ENCODE assay signal across 9 cellular contexts in the genomic region with DNA sequence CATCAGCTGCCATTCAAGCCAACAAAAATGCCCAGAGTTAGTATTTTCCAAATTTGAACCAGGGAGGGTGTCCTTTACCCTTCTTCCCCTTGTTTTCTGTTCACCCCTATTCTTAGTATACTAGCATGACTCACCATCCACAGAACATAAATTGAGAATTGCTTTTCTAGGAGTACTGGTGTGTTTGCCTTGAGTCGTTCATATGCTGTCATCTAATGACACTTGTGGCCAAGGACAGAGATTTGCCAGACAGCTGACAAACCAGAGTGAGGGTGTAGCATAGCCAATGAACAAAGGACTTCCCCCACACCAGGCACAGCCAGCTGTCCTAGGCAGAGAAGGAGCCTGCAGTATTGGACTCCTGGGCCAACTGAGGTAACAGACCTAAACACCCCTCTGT.
DNase-seq lines count a peak whose midpoint lies in the region; ATAC-seq and TF ChIP-seq lines count a peak whose summit lies in the region.
"Had no signal": no experiment of that assay in that cellular context is flagged by ENCODE, and none has a peak within 500 bp of the region (broad histone marks: within the 10 kb centered on the region; RNA-seq: fewer than 3 reads in every experiment).

No MANE protein-coding gene starts in this region.

- dilution Hi-C loops in mammary epithelial cell (cut with HindIII; ENCODE audit: low sequenced_read_pairs), result no loop called here

- no peak overlapping the region for H3K18ac ChIP-seq in mesenchymal stem cell (ENCODE audit: low read depth in 1 of 2, low read length in 2 of 2)

- H3K27ac Mint-ChIP-seq in MCF 10A (ENCODE audit: low read depth, unreplicated experiment), result no peak overlapping the region
- no peak overlapping the region for H3K27ac Mint-ChIP-seq in Caco-2 (ENCODE audit: unreplicated experiment)

- in situ Hi-C loops in mammary epithelial cell (cut with MboI; ENCODE audit: low sequenced_read_pairs in 2 of 2) (no loop called here), brain microvascular endothelial cell (cut with HindIII; ENCODE audit: low pct_ligation_motif_present, low sequenced_read_pairs) (no loop called here)

- CTCF ChIA-PET in mammary epithelial cell (lab: Charles Lee; ENCODE audit: low non-redundant PET), result no interaction called here
- CTCF ChIA-PET in MCF 10A (lab: Yijun Ruan, JAX), result no interaction called here
- CTCF ChIA-PET in Caco-2 (lab: Charles Lee), result no interaction called here

- H3K9me3 Mint-ChIP-seq in MCF 10A (ENCODE audit: unreplicated experiment) (no peaks in the 10 kb centered on the region), Caco-2 (ENCODE audit: unreplicated experiment) (no peaks in the 10 kb centered on the region)

- no peaks in the 10 kb centered on the region for H3K9me3 ChIP-seq in mammary epithelial cell (replicated peaks; ENCODE audit: insufficient read depth, low read length)
- no peaks in the 10 kb centered on the region for H3K9me3 ChIP-seq in mesenchymal stem cell (ENCODE audit: control insufficient read depth, low read length)
- no peaks in the 10 kb centered on the region for H3K9me3 ChIP-seq in Caco-2

- 11% methylated on average over 1 of the region's 1 CpG for WGBS in mammary epithelial cell (ENCODE audit: low coverage, missing lambda C conversion rate)
- 0% methylated on average over 1 of the region's 1 CpG for WGBS in mesenchymal stem cell

- H3K27me3 ChIP-seq in mammary epithelial cell (ENCODE audit: insufficient read depth, low read length), result no peaks in the 10 kb centered on the region
- H3K27me3 ChIP-seq in brain microvascular endothelial cell (replicated peaks), result no peaks in the 10 kb centered on the region
- no peaks in the 10 kb centered on the region for H3K27me3 ChIP-seq in mesenchymal stem cell (ENCODE audit: control insufficient read depth in 1 of 2, insufficient read depth in 1 of 2, low read length in 2 of 2)
- no peaks in the 10 kb centered on the region for H3K27me3 ChIP-seq in Caco-2 (replicated peaks; ENCODE audit: control insufficient read depth, insufficient read depth, low read length)

- H3K4me3 ChIP-seq in mammary epithelial cell (replicated peaks in 1 of 3; ENCODE audit: insufficient read depth in 1 of 3, low read depth in 2 of 3, low read length in 3 of 3) (no peak overlapping the region), brain microvascular endothelial cell (ENCODE audit: low read depth, low read length) (no peak overlapping the region), mesenchymal stem cell (ENCODE audit: insufficient read depth in 1 of 2, low read depth in 1 of 2, low read length in 2 of 2) (no peak overlapping the region), Caco-2 (ENCODE audit: low read depth, low read length) (no peak overlapping the region)

- POLR2A ChIA-PET in MCF 10A (lab: Yijun Ruan, JAX) (interaction anchor here (1.0 kb wide), 1 partner anchor 14 kb away, joined by 5 read pairs; no protein-coding TSS in a partner anchor), Caco-2 (lab: Charles Lee) (no interaction called here)

- peak; percentile 9 for DNase-seq in mammary epithelial cell
- DNase-seq in MCF 10A (ENCODE audit: unreplicated experiment), result no peak
- DNase-seq in brain microvascular endothelial cell, result peak; percentile 62
- peak; percentile 85 for DNase-seq in mesenchymal stem cell
- DNase-seq in Caco-2, result no peak
- no peak for DNase-seq in iPS-NIHi11 (ENCODE audit: low spot score)
- DNase-seq: activated CD4-positive, alpha-beta T cell treated with anti-CD3 and anti-CD28 coated beads, Interleukin-2, amount 50 U/mL, for 4 hours had no signal

- H4K91ac ChIP-seq in mesenchymal stem cell (ENCODE audit: low read length), result no peak overlapping the region

- no peak overlapping the region for H3K14ac ChIP-seq in mesenchymal stem cell (ENCODE audit: low read length in 2 of 2)

- TF ChIP-seq CTCF in mammary epithelial cell (conservative IDR thresholded peaks at IDR 0.05 in 1 of 2, IDR thresholded peaks at IDR 0.05 in 1 of 2; ENCODE audit: extremely low read depth in 1 of 2, insufficient read depth in 1 of 2, low read depth in 1 of 2, low read length in 2 of 2) (no peak), MCF 10A (IDR thresholded peaks at IDR 0.05; ENCODE audit: unreplicated experiment) (no peak), brain microvascular endothelial cell (IDR thresholded peaks at IDR 0.05; ENCODE audit: low read depth, low read length, missing control alignments) (no peak), Caco-2 (IDR thresholded peaks at IDR 0.05; ENCODE audit: insufficient read depth in 1 of 2, low read depth in 1 of 2, low read length in 1 of 2, severe bottlenecking in 1 of 2, unreplicated experiment in 1 of 2) (no peak)

- no peak overlapping the region for H2BK5ac ChIP-seq in mesenchymal stem cell (ENCODE audit: low read depth, low read length, poor library complexity, severe bottlenecking)

- H3K4me2 ChIP-seq in mammary epithelial cell (ENCODE audit: insufficient read depth, low read depth, low read length) (no peak overlapping the region), mesenchymal stem cell (ENCODE audit: low read length, poor library complexity, severe bottlenecking) (no peak overlapping the region)

- H3K27me3 Mint-ChIP-seq in MCF 10A (ENCODE audit: insufficient read depth, unreplicated experiment) (no peaks in the 10 kb centered on the region), Caco-2 (ENCODE audit: insufficient read depth, unreplicated experiment) (peaks cover 5% of the 10 kb centered on the region)

- H3K4me1 Mint-ChIP-seq in MCF 10A (ENCODE audit: insufficient read depth, unreplicated experiment) (peaks cover 4% of the 10 kb centered on the region), Caco-2 (ENCODE audit: low read depth, unreplicated experiment) (no peaks in the 10 kb centered on the region)

- peak overlapping the region in 1 of 2 experiments; percentile 75 for H2BK12ac ChIP-seq in mesenchymal stem cell (ENCODE audit: low read length in 2 of 2)

- no peaks in the 10 kb centered on the region for H3K79me2 ChIP-seq in mammary epithelial cell (ENCODE audit: insufficient read depth, low read length)

- H3K36me3 Mint-ChIP-seq in MCF 10A (ENCODE audit: insufficient read depth, unreplicated experiment) (no peaks in the 10 kb centered on the region), Caco-2 (ENCODE audit: insufficient read depth, unreplicated experiment) (no peaks in the 10 kb centered on the region)

- no peaks in the 10 kb centered on the region for H3K36me3 ChIP-seq in mammary epithelial cell (ENCODE audit: insufficient read depth, low read length)
- no peaks in the 10 kb centered on the region for H3K36me3 ChIP-seq in brain microvascular endothelial cell (replicated peaks)
- H3K36me3 ChIP-seq in mesenchymal stem cell (ENCODE audit: control insufficient read depth in 1 of 2, insufficient read depth in 2 of 2, low read depth in 1 of 2, low read length in 2 of 2), result no peaks in the 10 kb centered on the region
- no peaks in the 10 kb centered on the region for H3K36me3 ChIP-seq in Caco-2 (ENCODE audit: control insufficient read depth, insufficient read depth, low read length)

- H2AK5ac ChIP-seq in mesenchymal stem cell (ENCODE audit: low read length, severe bottlenecking), result peak overlapping the region; percentile 13

- H4K8ac ChIP-seq in mesenchymal stem cell (ENCODE audit: low read length), result no peak overlapping the region

- BruUV-seq in mammary epithelial cell (replicated peaks; lab: Mats Ljungman, UMichigan), result no TSS peak
- no TSS peak for BruUV-seq in MCF 10A (replicated peaks; lab: Mats Ljungman, UMichigan)
- BruUV-seq in Caco-2 (replicated peaks; lab: Mats Ljungman, UMichigan), result no TSS peak

- H2BK120ac ChIP-seq in mesenchymal stem cell (ENCODE audit: low read depth, low read length), result no peak overlapping the region

- H3K4me1 ChIP-seq in mammary epithelial cell (ENCODE audit: insufficient read depth, low read length), result no peaks in the 10 kb centered on the region
- peaks cover 6% of the 10 kb centered on the region for H3K4me1 ChIP-seq in mesenchymal stem cell (ENCODE audit: control insufficient read depth, insufficient read depth, low read depth, low read length)
- no peaks in the 10 kb centered on the region for H3K4me1 ChIP-seq in Caco-2

- H2AFZ ChIP-seq in mammary epithelial cell (ENCODE audit: low read depth, low read length) (peak overlapping the region; percentile 17), mesenchymal stem cell (ENCODE audit: low read depth, low read length) (no peak overlapping the region)

- ATAC-seq in GM18519 (IDR thresholded peaks at IDR 0.05; ENCODE audit: low FRiP score, unreplicated experiment) (no peak), HG02623 (IDR thresholded peaks at IDR 0.05; ENCODE audit: unreplicated experiment) (no peak)

- intact Hi-C loops in mammary epithelial cell (cut with micrococcal nuclease) (no loop called here), MCF 10A (cut with micrococcal nuclease) (no loop called here), Caco-2 (cut with micrococcal nuclease; ENCODE audit: unreplicated experiment) (no loop called here)

- H3K4ac ChIP-seq in mesenchymal stem cell (ENCODE audit: low read depth in 1 of 2, low read length in 2 of 2), result no peak overlapping the region

- H2BK15ac ChIP-seq in mesenchymal stem cell (ENCODE audit: low read depth, poor library complexity, severe bottlenecking), result no peak overlapping the region

- H3K27ac ChIP-seq in mammary epithelial cell (ENCODE audit: insufficient read depth, low read depth, low read length), result no peak overlapping the region
- peak overlapping the region; percentile 61 for H3K27ac ChIP-seq in brain microvascular endothelial cell
- H3K27ac ChIP-seq in mesenchymal stem cell (ENCODE audit: low read length, poor library complexity, severe bottlenecking), result no peak overlapping the region

- no peaks in the 10 kb centered on the region for H4K20me1 ChIP-seq in mammary epithelial cell (ENCODE audit: insufficient read depth, low read length)

- peaks cover 8% of the 10 kb centered on the region for H3K79me1 ChIP-seq in mesenchymal stem cell (replicated peaks; ENCODE audit: low read length, poor library complexity, severe bottlenecking)

- H3K4me3 Mint-ChIP-seq in MCF 10A (ENCODE audit: unreplicated experiment), result no peak overlapping the region
- H3K4me3 Mint-ChIP-seq in Caco-2 (ENCODE audit: unreplicated experiment), result no peak overlapping the region

- H3K9ac ChIP-seq in mammary epithelial cell (ENCODE audit: insufficient read depth, low read length) (no peak overlapping the region), mesenchymal stem cell (ENCODE audit: low read length) (no peak overlapping the region)

- H3K23ac ChIP-seq in mesenchymal stem cell (ENCODE audit: low read length in 2 of 2), result no peak overlapping the region

Comparison
In these comparisons a context has a peak if more than half of its experiments do, and no peak if none do; other contexts are left out.
1. DNase-seq: peak in mammary epithelial cell (single experiment), brain microvascular endothelial cell (single experiment) and mesenchymal stem cell (single experiment); none in MCF 10A (single experiment), Caco-2 (0 of 2) and iPS-NIHi11 (single experiment).